28 cellular contexts compared by ENCODE assay signal in genomic region chr7:54037873-54038272, GRCh38.
"Had no signal": no experiment of that assay in that cellular context is flagged by ENCODE, and none has a peak within 500 bp of the region (broad histone marks: within the 10 kb centered on the region; RNA-seq: fewer than 3 reads in every experiment).

No MANE protein-coding gene starts in this region.

- H3K4me2 ChIP-seq: PC-9 had no signal

- H3K4me3 Mint-ChIP-seq: activated CD4-positive, alpha-beta memory T cell treated with anti-CD3 and anti-CD28 coated beads for 36 hours; activated naive CD4-positive, alpha-beta T cell treated with anti-CD3 and anti-CD28 coated beads for 36 hours; activated T-cell treated with anti-CD3 and anti-CD28 coated beads, Interleukin-2, amount 50 U/mL, for 4 hours; activated T-helper 1 cell treated with anti-CD3 and anti-CD28 coated beads, Interleukin-12 subunit alpha, Interleukin-12 subunit beta, Interleukin-2, Interleukin-4 antibody, amounts not matched to agents 30 ng/mL and 10 ng/mL and 1 ng/mL, durations not matched to agents 14 hours and 24 hours and 36 hours; brain had no signal

- H3K36me3 Mint-ChIP-seq: activated CD4-positive, alpha-beta memory T cell treated with anti-CD3 and anti-CD28 coated beads for 36 hours; brain had no signal

- H3K27me3 ChIP-seq: adrenal gland, MG63 had no signal

- H3K27ac Mint-ChIP-seq: activated CD4-positive, alpha-beta memory T cell treated with anti-CD3 and anti-CD28 coated beads for 36 hours; activated naive CD4-positive, alpha-beta T cell treated with anti-CD3 and anti-CD28 coated beads for 36 hours; activated naive CD4-positive, alpha-beta T cell treated with anti-CD3 and anti-CD28 coated beads, Interleukin-2, amount 50 U/mL, for 72 hours; activated T-helper 1 cell treated with anti-CD3 and anti-CD28 coated beads, Interleukin-12 subunit alpha, Interleukin-12 subunit beta, Interleukin-2, Interleukin-4 antibody, amounts not matched to agents 30 ng/mL and 10 ng/mL and 1 ng/mL, durations not matched to agents 14 hours and 24 hours and 36 hours; brain had no signal

- H3K4me1 ChIP-seq: adrenal gland had no signal

- H3K4me1 Mint-ChIP-seq: brain had no signal

- H3K9me3 ChIP-seq: adrenal gland, MG63 had no signal

- H3K27ac ChIP-seq: adrenal gland, PC-9, RWPE1 had no signal

- DNase-seq: activated CD4-positive, alpha-beta memory T cell treated with anti-CD3 and anti-CD28 coated beads for 36 hours; activated CD4-positive, alpha-beta T cell treated with anti-CD3 and anti-CD28 coated beads for 4 hours; activated CD4-positive, alpha-beta T cell treated with anti-CD3 and anti-CD28 coated beads, Interleukin-2, amount 50 U/mL, for 1 hour; activated CD8-positive, alpha-beta memory T cell treated with anti-CD3 and anti-CD28 coated beads, Interleukin-2, amount 50 U/mL, for 4 hours; activated gamma-delta T cell treated with Interleukin-2 at 50 U/mL for 16 hours; activated naive CD4-positive, alpha-beta T cell treated with anti-CD3 and anti-CD28 coated beads for 36 hours; activated T-cell treated with anti-CD3 and anti-CD28 coated beads for 4 hours; activated T-cell treated with anti-CD3 and anti-CD28 coated beads, Interleukin-2, amount 50 U/mL, for 4 hours; adrenal gland; caudate nucleus; Kasumi-1; KG1; MG63; NCI-H1092; NCI-H1436 treated with DMSO at 0.1 percent for 48 hours; NCI-H1694 treated with DMSO at 0.1 percent for 48 hours; NCI-H2029; NCI-H345; NCI-H524 treated with DMSO at 0.1 percent for 48 hours; PC-9; SW 1271; T-helper 1 cell; T-helper 2 cell; T1000 had no signal

- H3K4me3 ChIP-seq: adrenal gland, MG63, PC-9 had no signal

- H3K36me3 ChIP-seq: adrenal gland, MG63 had no signal

- H2AFZ ChIP-seq: PC-9 had no signal

- H3K27me3 Mint-ChIP-seq: activated CD4-positive, alpha-beta memory T cell treated with anti-CD3 and anti-CD28 coated beads for 36 hours had no signal
